20 cellular contexts compared by ENCODE assay signal in genomic region chr2:70049261-70049660, GRCh38. TPM values are rescaled to one million over a fixed set of nuclear protein-coding genes. Genes with fewer than 3 reads are reported as not detected.
DNase-seq lines count a peak whose midpoint lies in the region; ATAC-seq and TF ChIP-seq lines count a peak whose summit lies in the region.
"Had no signal": no experiment of that assay in that cellular context is flagged by ENCODE, and none has a peak within 500 bp of the region (broad histone marks: within the 10 kb centered on the region; RNA-seq: fewer than 3 reads in every experiment).

No MANE protein-coding gene starts in this region.

- TF ChIP-seq CTCF in dorsolateral prefrontal cortex (IDR thresholded peaks at IDR 0.05 in 54 of 56, conservative IDR thresholded peaks at IDR 0.05 in 2 of 56; ENCODE audit: low read depth in 1 of 56, partially characterized antibody in 56 of 56) (no peak), transverse colon (IDR thresholded peaks at IDR 0.05) (no peak)

- POLR2A ChIA-PET in activated CD4-positive, alpha-beta memory T cell treated with anti-CD3 and anti-CD28 coated beads for 36 hours (lab: Charles Lee), result interaction anchor here (0.7 kb wide), 1 partner anchor 134 kb away, joined by 3 read pairs; the partner anchor contains the start of gene MXD1

- no peak for DNase-seq in activated T-cell treated with anti-CD3 and anti-CD28 coated beads, Interleukin-2, amount 50 U/mL, for 72 hours
- no peak for DNase-seq in activated T-cell treated with anti-CD3 and anti-CD28 coated beads, Interleukin-2, amount 50 U/mL, for 1 hour
- DNase-seq in activated CD4-positive, alpha-beta memory T cell treated with anti-CD3 and anti-CD28 coated beads for 36 hours, result no peak
- no peak for DNase-seq in dorsolateral prefrontal cortex
- no peak for DNase-seq in stimulated activated effector memory CD8-positive, alpha-beta T cell treated with anti-CD3 and anti-CD28 coated beads, Interleukin-12 subunit alpha, Interleukin-12 subunit beta, amount 100 ng/mL, for 72 hours (ENCODE audit: low spot score in 2 of 2)
- DNase-seq in transverse colon, result no peak
- no peak for DNase-seq in kidney glomerular epithelial cell (lab: John Stamatoyannopoulos, UW)
- DNase-seq: DMS 273 treated with DMSO at 0.1 percent for 48 hours, DND-41, H9, IMR-90, Karpas-422, NCI-H1048, NCI-H1436 treated with DMSO at 0.1 percent for 48 hours, NCI-H2029, NCI-H345, NCI-H524 treated with DMSO at 0.1 percent for 48 hours, SHP77 treated with DMSO at 0.1 percent for 48 hours had no signal

- intact Hi-C loops in activated CD4-positive, alpha-beta memory T cell treated with anti-CD3 and anti-CD28 coated beads for 36 hours (cut with micrococcal nuclease), result no loop called here
- intact Hi-C loops in dorsolateral prefrontal cortex (cut with DNase I) (no loop called here), transverse colon (cut with DNase I; ENCODE audit: low total_unique reads) (no loop called here)

- WGBS in transverse colon (ENCODE audit: low coverage in 1 of 2), 2 donors, result 89% methylated on average over 1 of the region's 1 CpG; no CpG with 5 or more reads in 1 of the 2 donors

- H3K4me3 ChIP-seq in dorsolateral prefrontal cortex (no peak overlapping the region), transverse colon (no peak overlapping the region)
- H3K4me3 ChIP-seq: BLaER1 treated with 17β-estradiol and CSF1 and Interleukin-3, amounts not matched to agents 10 nM and 100 nM had no signal

- H3K4me1 Mint-ChIP-seq in activated T-cell treated with anti-CD3 and anti-CD28 coated beads, Interleukin-2, amount 50 U/mL, for 72 hours (ENCODE audit: low read depth), result peaks cover 8% of the 10 kb centered on the region
- H3K4me1 Mint-ChIP-seq in activated CD4-positive, alpha-beta memory T cell treated with anti-CD3 and anti-CD28 coated beads for 36 hours (ENCODE audit: low read depth), result peaks cover 18% of the 10 kb centered on the region
- peaks cover 38% of the 10 kb centered on the region for H3K4me1 Mint-ChIP-seq in stimulated activated effector memory CD8-positive, alpha-beta T cell treated with anti-CD3 and anti-CD28 coated beads, Interleukin-12 subunit alpha, Interleukin-12 subunit beta, amount 100 ng/mL, for 72 hours
- H3K4me1 Mint-ChIP-seq: H9 had no signal

- peaks cover 8 to 13% of the 10 kb centered on the region in 2 donors for H3K36me3 Mint-ChIP-seq in activated T-cell treated with anti-CD3 and anti-CD28 coated beads, Interleukin-2, amount 50 U/mL, for 72 hours (ENCODE audit: insufficient read depth in 2 of 2)
- H3K36me3 Mint-ChIP-seq in activated CD4-positive, alpha-beta memory T cell treated with anti-CD3 and anti-CD28 coated beads for 36 hours, result peaks cover 28% of the 10 kb centered on the region
- peaks cover 75% of the 10 kb centered on the region for H3K36me3 Mint-ChIP-seq in stimulated activated effector memory CD8-positive, alpha-beta T cell treated with anti-CD3 and anti-CD28 coated beads, Interleukin-12 subunit alpha, Interleukin-12 subunit beta, amount 100 ng/mL, for 72 hours

- CTCF ChIA-PET in activated CD4-positive, alpha-beta memory T cell treated with anti-CD3 and anti-CD28 coated beads for 36 hours (lab: Charles Lee), result interaction anchor here (1.0 to 1.2 kb wide), 2 partner anchors 20 to 22 kb away, joined by 3 to 4 read pairs; no protein-coding TSS in a partner anchor

- no peaks in the 10 kb centered on the region for H3K9me3 Mint-ChIP-seq in activated T-cell treated with anti-CD3 and anti-CD28 coated beads, Interleukin-2, amount 50 U/mL, for 72 hours
- H3K9me3 Mint-ChIP-seq in activated CD4-positive, alpha-beta memory T cell treated with anti-CD3 and anti-CD28 coated beads for 36 hours, result no peaks in the 10 kb centered on the region
- no peaks in the 10 kb centered on the region for H3K9me3 Mint-ChIP-seq in stimulated activated effector memory CD8-positive, alpha-beta T cell treated with anti-CD3 and anti-CD28 coated beads, Interleukin-12 subunit alpha, Interleukin-12 subunit beta, amount 100 ng/mL, for 72 hours
- H3K9me3 Mint-ChIP-seq: H9 had no signal

- H3K27me3 Mint-ChIP-seq in activated T-cell treated with anti-CD3 and anti-CD28 coated beads, Interleukin-2, amount 50 U/mL, for 72 hours (ENCODE audit: low read depth), result no peaks in the 10 kb centered on the region
- no peaks in the 10 kb centered on the region for H3K27me3 Mint-ChIP-seq in activated CD4-positive, alpha-beta memory T cell treated with anti-CD3 and anti-CD28 coated beads for 36 hours

- H3K4me3 Mint-ChIP-seq in activated T-cell treated with anti-CD3 and anti-CD28 coated beads, Interleukin-2, amount 50 U/mL, for 72 hours, result no peak overlapping the region
- no peak overlapping the region for H3K4me3 Mint-ChIP-seq in activated CD4-positive, alpha-beta memory T cell treated with anti-CD3 and anti-CD28 coated beads for 36 hours
- no peak overlapping the region for H3K4me3 Mint-ChIP-seq in stimulated activated effector memory CD8-positive, alpha-beta T cell treated with anti-CD3 and anti-CD28 coated beads, Interleukin-12 subunit alpha, Interleukin-12 subunit beta, amount 100 ng/mL, for 72 hours
- H3K4me3 Mint-ChIP-seq: H9 had no signal

- peak in 1 of 2 donors; percentile 63 for ATAC-seq in activated T-cell treated with anti-CD3 and anti-CD28 coated beads, Interleukin-2, amount 50 U/mL, for 72 hours (replicated peaks in 1 of 2)
- peak; percentile 46 for ATAC-seq in stimulated activated effector memory CD8-positive, alpha-beta T cell treated with anti-CD3 and anti-CD28 coated beads, Interleukin-12 subunit alpha, Interleukin-12 subunit beta, amount 100 ng/mL, for 72 hours
- no peak for ATAC-seq in GM21619 (IDR thresholded peaks at IDR 0.05; ENCODE audit: unreplicated experiment)

- peak overlapping the region; percentile 92 for H3K27ac Mint-ChIP-seq in activated T-cell treated with anti-CD3 and anti-CD28 coated beads, Interleukin-2, amount 50 U/mL, for 72 hours
- H3K27ac Mint-ChIP-seq in activated CD4-positive, alpha-beta memory T cell treated with anti-CD3 and anti-CD28 coated beads for 36 hours, result peak overlapping the region; percentile 66
- H3K27ac Mint-ChIP-seq in stimulated activated effector memory CD8-positive, alpha-beta T cell treated with anti-CD3 and anti-CD28 coated beads, Interleukin-12 subunit alpha, Interleukin-12 subunit beta, amount 100 ng/mL, for 72 hours, result peak overlapping the region; percentile 4

- H3K36me3 ChIP-seq in transverse colon, result peaks cover 0 to 26% (median 6%) of the 10 kb centered on the region in 4 donors

- H3K27me3 ChIP-seq in dorsolateral prefrontal cortex, result no peaks in the 10 kb centered on the region
- no peaks in the 10 kb centered on the region for H3K27me3 ChIP-seq in transverse colon
- H3K27me3 ChIP-seq: BLaER1 treated with 17β-estradiol and CSF1 and Interleukin-3, amounts not matched to agents 10 nM and 100 nM had no signal

- TF ChIP-seq POLR2A in transverse colon (IDR thresholded peaks at IDR 0.05), result no peak

- H3K4me1 ChIP-seq in transverse colon, result peaks cover 0 to 12% (median 2%) of the 10 kb centered on the region in 4 donors

- no peak for TF ChIP-seq EP300 in transverse colon (IDR thresholded peaks at IDR 0.05; ENCODE audit: low read depth)

- H3K27ac ChIP-seq in dorsolateral prefrontal cortex, result peak overlapping the region in 39 of 59 donors; percentile 3 to 82 (median 44)
- no peak overlapping the region for H3K27ac ChIP-seq in transverse colon

- in situ Hi-C loops in transverse colon (cut with MboI; ENCODE audit: low pct_ligation_motif_present in 1 of 4, low pct_unique_long_range_greater_than_20kb in 1 of 4, low sequenced_read_pairs in 3 of 4), result no loop called here

- H3K9me3 ChIP-seq in transverse colon, result no peaks in the 10 kb centered on the region
- H3K9me3 ChIP-seq: BLaER1 treated with 17β-estradiol and CSF1 and Interleukin-3, amounts not matched to agents 10 nM and 100 nM had no signal

RNA-seq across cellular contexts. Expression of gene PCBP1, which starts 38.0 kb away (rescaled TPM):
- total RNA-seq in activated T-cell treated with anti-CD3 and anti-CD28 coated beads, Interleukin-2, amount 50 U/mL, for 72 hours, result 100 to 1,000 TPM; 270 to 291 TPM
- 100 to 1,000 TPM; 444 to 449 TPM for total RNA-seq in activated CD4-positive, alpha-beta memory T cell treated with anti-CD3 and anti-CD28 coated beads for 36 hours
- total RNA-seq in dorsolateral prefrontal cortex (100 to 1,000 TPM; 118 to 237 (median 174) TPM), transverse colon (100 to 1,000 TPM; 103 to 189 (median 149) TPM)

Comparison
In these comparisons a context has a peak if more than half of its experiments do, and no peak if none do; other contexts are left out.
1. H3K27ac Mint-ChIP-seq: peak in every context shown above with its lines; median percentile 92 in activated T-cell treated with anti-CD3 and anti-CD28 coated beads, Interleukin-2, amount 50 U/mL, for 72 hours; 66 in activated CD4-positive, alpha-beta memory T cell treated with anti-CD3 and anti-CD28 coated beads for 36 hours; 4 in stimulated activated effector memory CD8-positive, alpha-beta T cell treated with anti-CD3 and anti-CD28 coated beads, Interleukin-12 subunit alpha, Interleukin-12 subunit beta, amount 100 ng/mL, for 72 hours.
2. H3K27ac ChIP-seq: peak in dorsolateral prefrontal cortex (39 of 59); none in transverse colon (0 of 4).